8 cellular contexts compared by ENCODE assay signal in genomic region chr16:9134739-9135138, GRCh38. TPM values are rescaled to one million over a fixed set of nuclear protein-coding genes. Genes with fewer than 3 reads are reported as not detected.
A peak's percentile ranks its signal among the peaks of the same experiment; 100 is the strongest.
DNase-seq lines count a peak whose midpoint lies in the region; ATAC-seq, FAIRE-seq and TF ChIP-seq lines count a peak whose summit lies in the region.

No MANE protein-coding gene starts in this region.

- no peak for TF ChIP-seq POLR2A in vagina (IDR thresholded peaks at IDR 0.05)

- H3K27ac ChIP-seq in AG04450 (ENCODE audit: low read depth, low read length) (no peak overlapping the region), pancreas (no peak overlapping the region), vagina (no peak overlapping the region)

- H3K9me3 ChIP-seq in AG04450 (ENCODE audit: control insufficient read depth, insufficient read depth, low read length) = no peaks in the 10 kb centered on the region
- H3K9me3 ChIP-seq in pancreas = no peaks in the 10 kb centered on the region
- no peaks in the 10 kb centered on the region for H3K9me3 ChIP-seq in vagina

- intact Hi-C loops in pancreas (cut with DNase I) (no loop called here), vagina (cut with DNase I) (no loop called here)

- CTCF ChIA-PET in AG04450 (lab: Charles Lee) = interaction anchor here (0.6 to 2.7 kb wide), 8 partner anchors 14 to 942 kb away, joined by 3 to 18 read pairs (median 3); partner anchors contain the start of gene CARHSP1

- ATAC-seq in GM18498 (IDR thresholded peaks at IDR 0.05; ENCODE audit: unreplicated experiment) (peak; percentile 42), HG03432 (IDR thresholded peaks at IDR 0.05; ENCODE audit: unreplicated experiment) (peak; percentile 51), pancreas (peak; percentile 62 to 88 (median 80))

- peak; percentile 63 for TF ChIP-seq CTCF in AG04450 (IDR thresholded peaks at IDR 0.05; ENCODE audit: low read depth, low read length)
- peak in 3 of 4 donors; percentile 12 to 36 (median 27) for TF ChIP-seq CTCF in pancreas (IDR thresholded peaks at IDR 0.05)
- peak in 2 of 3 experiments; percentile 12 to 19 for TF ChIP-seq CTCF in vagina (IDR thresholded peaks at IDR 0.05)

- H3K36me3 ChIP-seq in pancreas (no peaks in the 10 kb centered on the region), vagina (no peaks in the 10 kb centered on the region)

- H3K4me1 ChIP-seq in pancreas = peaks cover 0 to 5% (median 0%) of the 10 kb centered on the region in 3 donors
- peaks cover 9% of the 10 kb centered on the region for H3K4me1 ChIP-seq in vagina

- POLR2A ChIA-PET in AG04450 (lab: Yijun Ruan, JAX) = no interaction called here

- FAIRE-seq in pancreas (lab: Jason Lieb, UNC) = no peak

- H3K27me3 ChIP-seq in AG04450 (ENCODE audit: control insufficient read depth, insufficient read depth, low read length) (no peaks in the 10 kb centered on the region), pancreas (no peaks in the 10 kb centered on the region), vagina (no peaks in the 10 kb centered on the region)

- no peak for DNase-seq in AG04450 (ENCODE audit: low read depth, low spot score)
- DNase-seq in NOMO-1 treated with dmso at 0.1 percent for 144 hours (lab: John Stamatoyannopoulos, UW; ENCODE audit: unreplicated experiment) = peak; percentile 54
- DNase-seq in activated T-cell treated with anti-CD3 and anti-CD28 coated beads for 48 hours (ENCODE audit: low read depth) = peak; percentile 49
- peak; percentile 46 for DNase-seq in fibroblast of peridontal ligament (ENCODE audit: extremely low read depth)
- peak in 4 of 6 donors; percentile 28 to 74 (median 42) for DNase-seq in pancreas
- no peak for DNase-seq in vagina (ENCODE audit: extremely low spot score in 2 of 2)

- H3K4me3 ChIP-seq in AG04450 (ENCODE audit: low read depth, low read length) = no peak overlapping the region
- H3K4me3 ChIP-seq in pancreas = no peak overlapping the region
- H3K4me3 ChIP-seq in vagina = no peak overlapping the region

- WGBS in pancreas, 2 donors = 25 to 27% methylated on average over 5 of the region's 5 CpGs

RNA-seq across cellular contexts. Expression of gene HAPSTR1, which starts 43.3 kb away (rescaled TPM):
- polyA plus RNA-seq in AG04450 (2011; rRNA removed) = 38.1 and 40.3 TPM in 2 replicates
- 52.5 and 69.7 TPM in 2 replicates for polyA minus RNA-seq in AG04450 (2011; rRNA and poly(A)+ RNA removed)
- total RNA-seq in pancreas = 10 to 100 TPM; 17.1 to 35.5 (median 23.6) TPM
- polyA plus RNA-seq in pancreas = 10 to 100 TPM in 1 of 2 donors, 1 to 10 TPM in 1; 6.0 to 10.9 TPM
- 33.6 TPM for total RNA-seq in vagina

Comparison
In these comparisons a context has a peak if more than half of its experiments do, and no peak if none do; other contexts are left out.
1. DNase-seq: peak in NOMO-1 treated with dmso at 0.1 percent for 144 hours (single experiment), activated T-cell treated with anti-CD3 and anti-CD28 coated beads for 48 hours (single experiment), fibroblast of peridontal ligament (single experiment) and pancreas (4 of 6); none in AG04450 (single experiment) and vagina (0 of 2).
2. Peak in every context shown above with its lines, with median percentiles within 50 percentile points of each other: CTCF ChIP-seq and ATAC-seq.